ENCODE assay signal across 8 cellular contexts in the genomic region with DNA sequence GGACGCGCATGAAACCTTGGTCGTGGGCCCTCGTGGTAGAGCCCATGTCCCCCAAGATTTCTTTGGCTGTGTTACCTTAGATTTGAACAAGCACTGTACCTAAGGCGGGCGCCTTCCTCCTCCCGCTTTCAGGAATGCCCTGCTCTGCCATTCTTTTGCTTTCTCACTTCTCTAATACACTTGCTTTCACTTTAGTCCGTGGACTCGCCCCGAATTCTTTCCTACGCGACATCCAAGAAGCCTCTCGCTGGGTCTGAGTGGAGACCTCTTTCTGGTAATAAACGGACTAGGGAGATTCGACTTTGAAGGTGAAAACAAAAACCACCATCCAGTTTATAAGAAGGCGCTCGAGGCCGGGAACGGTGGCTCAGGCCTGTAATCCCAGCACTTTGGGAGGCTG. TPM values are rescaled to one million over a fixed set of nuclear protein-coding genes. Genes with fewer than 3 reads are reported as not detected.
DNase-seq lines count a peak whose midpoint lies in the region; ATAC-seq and TF ChIP-seq lines count a peak whose summit lies in the region.

No MANE protein-coding gene starts in this region.

- H3K4me1 ChIP-seq in upper lobe of left lung: peaks cover 56 to 82% (median 58%) of the 10 kb centered on the region in 4 donors
- peaks cover 5% of the 10 kb centered on the region in 2 donors for H3K4me1 ChIP-seq in uterus

- H3K27me3 ChIP-seq in kidney epithelial cell (ENCODE audit: control insufficient read depth, insufficient read depth, low read length) (no peaks in the 10 kb centered on the region), upper lobe of left lung (no peaks in the 10 kb centered on the region), uterus (no peaks in the 10 kb centered on the region)

- TF ChIP-seq EP300 in upper lobe of left lung (IDR thresholded peaks at IDR 0.05): no peak

- 83 to 88% methylated on average over 15 to 18 of the region's 19 CpGs for WGBS in upper lobe of left lung, 2 donors

- H3K4me3 Mint-ChIP-seq in activated naive CD4-positive, alpha-beta T cell treated with anti-CD3 and anti-CD28 coated beads, Interleukin-2, amount 50 U/mL, for 24 hours: peak overlapping the region; percentile 92
- peak overlapping the region; percentile 98 for H3K4me3 Mint-ChIP-seq in activated naive CD8-positive, alpha-beta T cell

- peak overlapping the region; percentile 73 for H3K4me3 ChIP-seq in kidney epithelial cell (ENCODE audit: low read depth, low read length)
- H3K4me3 ChIP-seq in upper lobe of left lung: peak overlapping the region in 3 of 4 donors; percentile 95 to 98 (median 97)
- peak overlapping the region in 1 of 2 donors; percentile 83 for H3K4me3 ChIP-seq in uterus

- DNase-seq in activated naive CD4-positive, alpha-beta T cell treated with Interleukin-2 at 50 U/mL for 16 hours: no peak
- DNase-seq in kidney epithelial cell (ENCODE audit: low read depth) (no peak), upper lobe of left lung (no peak), uterus (no peak), NCI-H226 (no peak)

- H3K27me3 Mint-ChIP-seq in activated naive CD4-positive, alpha-beta T cell treated with anti-CD3 and anti-CD28 coated beads, Interleukin-2, amount 50 U/mL, for 24 hours: no peaks in the 10 kb centered on the region
- no peaks in the 10 kb centered on the region for H3K27me3 Mint-ChIP-seq in activated naive CD8-positive, alpha-beta T cell

- no peaks in the 10 kb centered on the region for H3K9me3 Mint-ChIP-seq in activated naive CD4-positive, alpha-beta T cell treated with anti-CD3 and anti-CD28 coated beads, Interleukin-2, amount 50 U/mL, for 24 hours
- H3K9me3 Mint-ChIP-seq in activated naive CD8-positive, alpha-beta T cell (ENCODE audit: low read depth): no peaks in the 10 kb centered on the region

- no peaks in the 10 kb centered on the region for H3K9me3 ChIP-seq in upper lobe of left lung
- no peaks in the 10 kb centered on the region for H3K9me3 ChIP-seq in uterus

- H3K4me1 Mint-ChIP-seq in activated naive CD4-positive, alpha-beta T cell treated with anti-CD3 and anti-CD28 coated beads, Interleukin-2, amount 50 U/mL, for 24 hours: peaks cover 49% of the 10 kb centered on the region
- peaks cover 67% of the 10 kb centered on the region for H3K4me1 Mint-ChIP-seq in activated naive CD8-positive, alpha-beta T cell (ENCODE audit: low read depth)

- TF ChIP-seq CTCF in kidney epithelial cell (IDR thresholded peaks at IDR 0.05; ENCODE audit: insufficient read depth, low read length, poor library complexity, severe bottlenecking) (no peak), upper lobe of left lung (IDR thresholded peaks at IDR 0.05) (no peak), uterus (IDR thresholded peaks at IDR 0.05) (no peak)

- H3K36me3 ChIP-seq in kidney epithelial cell (ENCODE audit: control insufficient read depth, insufficient read depth, low read length) (no peaks in the 10 kb centered on the region), upper lobe of left lung (peaks cover 0 to 16% (median 0%) of the 10 kb centered on the region in 4 donors), uterus (no peaks in the 10 kb centered on the region)

- H3K27ac ChIP-seq in upper lobe of left lung: peak overlapping the region in 2 of 4 donors; percentile 96 to 98
- peak overlapping the region in 1 of 2 donors; percentile 79 for H3K27ac ChIP-seq in uterus

- no peak for TF ChIP-seq POLR2A in upper lobe of left lung (IDR thresholded peaks at IDR 0.05)
- no peak for TF ChIP-seq POLR2A in uterus (IDR thresholded peaks at IDR 0.05)

- peaks cover 9% of the 10 kb centered on the region for H3K36me3 Mint-ChIP-seq in activated naive CD4-positive, alpha-beta T cell treated with anti-CD3 and anti-CD28 coated beads, Interleukin-2, amount 50 U/mL, for 24 hours
- peaks cover 6% of the 10 kb centered on the region for H3K36me3 Mint-ChIP-seq in activated naive CD8-positive, alpha-beta T cell

- intact Hi-C loops in uterus (cut with DNase I; ENCODE audit: low total_unique reads): no loop called here

- ATAC-seq in upper lobe of left lung (ENCODE audit: low FRiP score in 2 of 2) (no peak), GM18907 (IDR thresholded peaks at IDR 0.05; ENCODE audit: unreplicated experiment) (no peak)

- no peak overlapping the region for H3K27ac Mint-ChIP-seq in activated naive CD4-positive, alpha-beta T cell treated with anti-CD3 and anti-CD28 coated beads, Interleukin-2, amount 50 U/mL, for 24 hours
- H3K27ac Mint-ChIP-seq in activated naive CD8-positive, alpha-beta T cell: peak overlapping the region; percentile 50

RNA-seq across cellular contexts. Expression of gene NUP50, which starts 1.2 kb away (rescaled TPM):
- 58.1 and 63.0 TPM in 2 replicates for total RNA-seq in kidney epithelial cell
- total RNA-seq in upper lobe of left lung: 100 to 1,000 TPM in 1 of 6 donors, 10 to 100 TPM in 5; 57.9 to 115 (median 66.7) TPM
- total RNA-seq in uterus: 100 to 1,000 TPM in 2 of 4 donors, 10 to 100 TPM in 2; 45.7 to 558 (median 101) TPM
